In the genomic region with DNA sequence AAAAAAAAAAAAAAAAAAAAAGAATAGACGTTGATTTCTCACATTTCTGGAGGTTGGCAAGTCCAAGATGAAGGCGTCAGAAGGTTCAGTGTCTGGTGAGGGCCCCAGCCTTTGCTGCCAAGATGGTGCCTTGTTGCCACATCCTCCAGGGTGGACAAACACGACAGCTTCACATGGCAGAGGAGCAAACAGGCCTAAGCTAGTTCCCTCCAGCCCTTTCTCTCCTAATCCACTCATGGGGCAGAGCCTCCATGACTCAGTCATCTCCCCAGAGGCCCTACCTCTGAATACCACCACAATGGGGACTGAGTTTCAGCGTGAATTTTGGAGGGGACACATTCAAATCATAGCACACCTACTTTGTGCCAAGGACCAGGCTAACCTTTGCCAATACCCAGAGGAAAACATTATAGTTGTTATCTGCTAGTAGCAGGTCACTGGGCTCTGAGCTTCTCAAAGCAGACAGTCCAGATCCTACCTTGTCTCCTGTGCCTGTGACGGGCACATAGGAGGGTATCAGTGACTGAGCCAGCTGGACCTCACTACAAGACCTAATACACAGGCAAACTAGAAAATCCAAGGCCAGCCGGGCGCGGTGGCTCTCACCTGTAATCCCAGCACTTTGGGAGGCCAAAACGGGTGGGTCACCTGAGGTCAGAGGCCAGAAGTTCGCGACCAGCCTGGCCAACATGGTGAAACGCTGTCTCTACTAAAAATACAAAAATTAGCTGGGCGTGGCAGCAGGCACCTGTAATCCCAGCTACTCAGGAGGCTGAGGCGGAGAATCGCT, we compare ENCODE assay signal across 35 cellular contexts. TPM values are rescaled to one million over a fixed set of nuclear protein-coding genes. Genes with fewer than 3 reads are reported as not detected.
"Had no signal": no experiment of that assay in that cellular context is flagged by ENCODE, and none has a peak within 500 bp of the region (broad histone marks: within the 10 kb centered on the region; RNA-seq: fewer than 3 reads in every experiment).

No MANE protein-coding gene starts in this region.

- ATAC-seq: activated CD4-positive, alpha-beta T cell treated with anti-CD3 and anti-CD28 coated beads for 36 hours; activated CD4-positive, CD25-positive, alpha-beta regulatory T cell treated with anti-CD3 and anti-CD28 coated beads, Interleukin-2, amount 50 U/mL, for 24 hours; activated T-cell treated with anti-CD3 and anti-CD28 coated beads, Interleukin-2, amount 50 U/mL, for 72 hours; activated T-helper 17 cell treated with anti-CD3 and anti-CD28 coated beads, Interleukin-2, amount 50 U/mL, for 72 hours; Panc1; WTC11 had no signal

- H3K4me3 ChIP-seq: ascending aorta, cardiac muscle cell, SJSA1 had no signal

- H3K36me3 Mint-ChIP-seq: activated naive CD4-positive, alpha-beta T cell treated with anti-CD3 and anti-CD28 coated beads, Interleukin-2, amount 50 U/mL, for 24 hours; activated naive CD8-positive, alpha-beta T cell treated with anti-CD3 and anti-CD28 coated beads, Interleukin-2, amount 10 ng/mL, durations not matched to agents 7 days and 5 days; WTC11 had no signal

- H3K9ac ChIP-seq: KMS-11, SK-N-SH had no signal

- H3K9me3 Mint-ChIP-seq: activated CD4-positive, alpha-beta memory T cell treated with anti-CD3 and anti-CD28 coated beads, Interleukin-2, amount 10 ng/mL, durations not matched to agents 7 days and 5 days; activated naive CD4-positive, alpha-beta T cell treated with anti-CD3 and anti-CD28 coated beads, Interleukin-2, amount 50 U/mL, for 24 hours; activated naive CD8-positive, alpha-beta T cell treated with anti-CD3 and anti-CD28 coated beads, Interleukin-2, amount 10 ng/mL, durations not matched to agents 7 days and 5 days; activated T-cell treated with anti-CD3 and anti-CD28 coated beads, Interleukin-2, amount 50 U/mL, for 72 hours; activated T-helper 17 cell treated with anti-CD3 and anti-CD28 coated beads, Interleukin-2, amount 50 U/mL, for 72 hours; central memory CD8-positive, alpha-beta T cell; T-helper 1 cell treated with Interleukin-12 subunit alpha and Interleukin-12 subunit beta and Interleukin-4 antibody, amounts not matched to agents 30 μg/mL and 1 μg/mL, for 36 hours; T-helper 2 cell treated with Interferon-gamma antibody and Interleukin-4, amounts not matched to agents 5 μg/mL and 100 μg/mL, for 36 hours; WTC11 had no signal

- H3K9me3 ChIP-seq: ascending aorta, SJSA1, SK-N-SH had no signal

- H3K4me2 ChIP-seq: KMS-11, SK-N-SH had no signal

- H3K27me3 ChIP-seq: ascending aorta had no signal

- H3K36me3 ChIP-seq: ascending aorta, cardiac muscle cell, SJSA1 had no signal

- H3K27me3 Mint-ChIP-seq: activated CD4-positive, alpha-beta T cell treated with anti-CD3 and anti-CD28 coated beads for 36 hours; activated naive CD4-positive, alpha-beta T cell treated with anti-CD3 and anti-CD28 coated beads, Interleukin-2, amount 50 U/mL, for 24 hours; activated T-helper 17 cell treated with anti-CD3 and anti-CD28 coated beads, Interleukin-2, amount 50 U/mL, for 72 hours; central memory CD8-positive, alpha-beta T cell had no signal

- H3K27ac ChIP-seq: ascending aorta, cardiac muscle cell, KMS-11, SJSA1 had no signal

- H3K27ac Mint-ChIP-seq: activated CD4-positive, alpha-beta memory T cell treated with anti-CD3 and anti-CD28 coated beads, Interleukin-2, amount 10 ng/mL, durations not matched to agents 7 days and 5 days; activated CD4-positive, alpha-beta T cell treated with anti-CD3 and anti-CD28 coated beads for 36 hours; activated naive CD4-positive, alpha-beta T cell treated with anti-CD3 and anti-CD28 coated beads, Interleukin-2, amount 50 U/mL, for 24 hours; activated naive CD8-positive, alpha-beta T cell treated with anti-CD3 and anti-CD28 coated beads, Interleukin-2, amount 10 ng/mL, durations not matched to agents 7 days and 5 days; activated T-cell treated with anti-CD3 and anti-CD28 coated beads, Interleukin-2, amount 50 U/mL, for 72 hours; activated T-helper 17 cell treated with anti-CD3 and anti-CD28 coated beads, Interleukin-2, amount 50 U/mL, for 72 hours; T-helper 1 cell treated with Interleukin-12 subunit alpha and Interleukin-12 subunit beta and Interleukin-4 antibody, amounts not matched to agents 30 μg/mL and 1 μg/mL, for 36 hours; T-helper 2 cell treated with Interferon-gamma antibody and Interleukin-4, amounts not matched to agents 5 μg/mL and 100 μg/mL, for 36 hours; WTC11 had no signal

- DNase-seq: activated CD4-positive, alpha-beta memory T cell treated with anti-CD3 and anti-CD28 coated beads, Interleukin-2, amount 10 ng/mL, durations not matched to agents 7 days and 5 days; activated CD4-positive, alpha-beta T cell treated with anti-CD3 and anti-CD28 coated beads for 36 hours; activated CD4-positive, alpha-beta T cell treated with anti-CD3 and anti-CD28 coated beads, Interleukin-2, amount 50 U/mL, for 1 hour; activated CD8-positive, alpha-beta memory T cell treated with anti-CD3 and anti-CD28 coated beads for 24 hours; activated gamma-delta T cell; activated naive CD4-positive, alpha-beta T cell treated with Interleukin-2 at 50 U/mL for 16 hours; activated naive CD8-positive, alpha-beta T cell treated with anti-CD3 and anti-CD28 coated beads, Interleukin-2, amount 10 ng/mL, durations not matched to agents 7 days and 5 days; activated T-cell treated with anti-CD3 and anti-CD28 coated beads, Interleukin-2, amount 50 U/mL, for 1 hour; activated T-cell treated with anti-CD3 and anti-CD28 coated beads, Interleukin-2, amount 50 U/mL, for 72 hours; amygdala; MM.1S; NCI-H1105; NCI-H1417 treated with DMSO at 0.1 percent for 48 hours; NCI-H187 treated with DMSO at 0.1 percent for 48 hours; NCI-H2081; NCI-H2171 treated with DMSO at 0.1 percent for 48 hours; NCI-H226; NCI-H446 treated with DMSO at 0.1 percent for 48 hours; NCI-H524; RPMI8226; SHP77 treated with DMSO at 0.1 percent for 48 hours; SK-N-SH had no signal

- H3K4me1 ChIP-seq: ascending aorta, SJSA1 had no signal

- H3K4me3 Mint-ChIP-seq: activated CD4-positive, alpha-beta memory T cell treated with anti-CD3 and anti-CD28 coated beads, Interleukin-2, amount 10 ng/mL, durations not matched to agents 7 days and 5 days; activated CD4-positive, alpha-beta T cell treated with anti-CD3 and anti-CD28 coated beads for 36 hours; activated naive CD4-positive, alpha-beta T cell treated with anti-CD3 and anti-CD28 coated beads, Interleukin-2, amount 50 U/mL, for 24 hours; activated naive CD8-positive, alpha-beta T cell treated with anti-CD3 and anti-CD28 coated beads, Interleukin-2, amount 10 ng/mL, durations not matched to agents 7 days and 5 days; activated T-cell treated with anti-CD3 and anti-CD28 coated beads, Interleukin-2, amount 50 U/mL, for 72 hours; activated T-helper 17 cell treated with anti-CD3 and anti-CD28 coated beads, Interleukin-2, amount 50 U/mL, for 72 hours; central memory CD8-positive, alpha-beta T cell; T-helper 1 cell treated with Interleukin-12 subunit alpha and Interleukin-12 subunit beta and Interleukin-4 antibody, amounts not matched to agents 30 μg/mL and 1 μg/mL, for 36 hours; T-helper 2 cell treated with Interferon-gamma antibody and Interleukin-4, amounts not matched to agents 5 μg/mL and 100 μg/mL, for 36 hours; WTC11 had no signal

- H3K4me1 Mint-ChIP-seq: activated T-helper 17 cell treated with anti-CD3 and anti-CD28 coated beads, Interleukin-2, amount 50 U/mL, for 72 hours had no signal

RNA-seq across cellular contexts. Expression of gene BCL11B, which starts 10.5 kb away (rescaled TPM):
- total RNA-seq: LHCN-M2 had no signal
- polyA plus RNA-seq: SK-N-SH had no signal
